In genomic region chr3:43389388-43390254, GRCh38 we compare ENCODE assay signal across 8 cellular contexts.
DNase-seq lines count a peak whose midpoint lies in the region; ATAC-seq lines count a peak whose summit lies in the region.

No MANE protein-coding gene starts in this region.

- H3K36me3 ChIP-seq in SJSA1, result no peaks in the 10 kb centered on the region

- H3K4me1 ChIP-seq in SJSA1 (replicated peaks), result peaks cover 15% of the 10 kb centered on the region

- no peaks in the 10 kb centered on the region for H3K9me3 ChIP-seq in SJSA1 (replicated peaks)

- H3K27ac Mint-ChIP-seq in activated naive CD4-positive, alpha-beta T cell treated with anti-CD3 and anti-CD28 coated beads, Interleukin-2, amount 50 U/mL, for 72 hours, result peak overlapping the region; percentile 38 to 80
- peak overlapping the region; percentile 94 to 99 (median 98) for H3K27ac Mint-ChIP-seq in immature natural killer cell

- no peak overlapping the region for H3K4me3 ChIP-seq in SJSA1

- H3K27me3 ChIP-seq in SJSA1 (replicated peaks), result no peaks in the 10 kb centered on the region

- H3K27ac ChIP-seq in SJSA1, result peak overlapping the region; percentile 46

- H3K9me3 Mint-ChIP-seq in activated naive CD4-positive, alpha-beta T cell treated with anti-CD3 and anti-CD28 coated beads, Interleukin-2, amount 50 U/mL, for 72 hours, result peaks cover 6 to 32% of the 10 kb centered on the region in 2 donors
- peaks cover 0 to 2% (median 0%) of the 10 kb centered on the region in 6 donors for H3K9me3 Mint-ChIP-seq in immature natural killer cell

- peaks cover 68 to 86% of the 10 kb centered on the region in 2 donors for H3K4me1 Mint-ChIP-seq in immature natural killer cell

- peaks cover 0 to 13% (median 3%) of the 10 kb centered on the region in 3 donors for H3K27me3 Mint-ChIP-seq in immature natural killer cell (ENCODE audit: low read depth in 3 of 3)

- ATAC-seq in GM19452 (IDR thresholded peaks at IDR 0.05; ENCODE audit: unreplicated experiment) (peak; percentile 82), HG03457 (IDR thresholded peaks at IDR 0.05; ENCODE audit: unreplicated experiment) (no peak)
- ATAC-seq in activated naive CD4-positive, alpha-beta T cell treated with anti-CD3 and anti-CD28 coated beads, Interleukin-2, amount 50 U/mL, for 72 hours, result peak; percentile 97 to 99

- DNase-seq in SJSA1 (ENCODE audit: low read depth in 1 of 2, low spot score in 2 of 2) (peak; percentile 51 to 61), immature natural killer cell (peak; percentile 82 to 86 (median 85)), NCI-H2196 (lab: John Stamatoyannopoulos, UW; ENCODE audit: unreplicated experiment) (no peak)
- DNase-seq in activated naive CD4-positive, alpha-beta T cell treated with anti-CD3 and anti-CD28 coated beads, Interleukin-2, amount 50 U/mL, for 72 hours (ENCODE audit: low spot score in 2 of 2), result peak; percentile 62 to 69
- DNase-seq in stimulated activated CD4-positive, alpha-beta T cell treated with anti-CD3 and anti-CD28 coated beads, TNF-alpha, amount 100 ng/mL, for 48 hours (ENCODE audit: low read depth in 3 of 3), result peak; percentile 27 to 63 (median 44)
- no peak for DNase-seq in NK-92 treated with Interleukin-12 subunit alpha and Interleukin-12 subunit beta, amount 100 ng/mL, for 24 hours (lab: John Stamatoyannopoulos, UW)

- peak overlapping the region; percentile 67 to 88 (median 74) for H3K4me3 Mint-ChIP-seq in immature natural killer cell

- peaks cover 0 to 8% of the 10 kb centered on the region in 2 donors for H3K36me3 Mint-ChIP-seq in activated naive CD4-positive, alpha-beta T cell treated with anti-CD3 and anti-CD28 coated beads, Interleukin-2, amount 50 U/mL, for 72 hours
- H3K36me3 Mint-ChIP-seq in immature natural killer cell, result peaks cover 7 to 18% (median 12%) of the 10 kb centered on the region in 3 donors

Comparison
In these comparisons a context has a peak if more than half of its experiments do, and no peak if none do; other contexts are left out.
1. DNase-seq: peak in SJSA1 (2 of 2), activated naive CD4-positive, alpha-beta T cell treated with anti-CD3 and anti-CD28 coated beads, Interleukin-2, amount 50 U/mL, for 72 hours (2 of 2), immature natural killer cell (3 of 3) and stimulated activated CD4-positive, alpha-beta T cell treated with anti-CD3 and anti-CD28 coated beads, TNF-alpha, amount 100 ng/mL, for 48 hours (3 of 3); none in NCI-H2196 (single experiment) and NK-92 treated with Interleukin-12 subunit alpha and Interleukin-12 subunit beta, amount 100 ng/mL, for 24 hours (single experiment).